ENCODE assay signal across 31 cellular contexts in the genomic region with DNA sequence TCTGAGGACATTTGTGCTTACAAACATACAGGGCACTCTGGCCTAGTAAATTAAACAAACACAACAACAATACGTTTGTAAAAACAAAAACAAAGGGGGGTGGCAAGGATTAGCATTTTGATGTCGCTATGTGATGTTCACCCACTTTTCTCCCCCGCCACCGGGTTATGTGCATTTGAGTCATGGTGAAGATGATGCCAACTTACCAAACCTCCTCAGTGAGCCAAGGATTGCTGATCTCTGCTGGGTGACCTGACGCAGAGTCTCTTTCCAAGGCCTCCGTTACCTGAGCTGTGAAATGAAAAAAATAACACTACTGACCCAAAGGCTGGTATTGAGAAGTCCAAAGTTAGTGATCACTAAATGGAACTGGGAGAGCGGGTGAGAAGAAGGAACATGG.
"Had no signal": no experiment of that assay in that cellular context is flagged by ENCODE, and none has a peak within 500 bp of the region (broad histone marks: within the 10 kb centered on the region; RNA-seq: fewer than 3 reads in every experiment).

No MANE protein-coding gene starts in this region.

- H3K4me1 Mint-ChIP-seq: central memory CD8-positive, alpha-beta T cell had no signal

- H3K4me3 Mint-ChIP-seq: activated CD8-positive, alpha-beta T cell treated with anti-CD3 and anti-CD28 coated beads for 36 hours; activated naive CD4-positive, alpha-beta T cell treated with anti-CD3 and anti-CD28 coated beads, Interleukin-2, amount 50 U/mL, for 24 hours; brain; central memory CD8-positive, alpha-beta T cell; T-cell had no signal

- H3K27ac ChIP-seq: KMS-11, SK-N-MC, WERI-Rb-1 had no signal

- H3K9me3 Mint-ChIP-seq: activated CD8-positive, alpha-beta T cell treated with anti-CD3 and anti-CD28 coated beads for 36 hours; activated naive CD4-positive, alpha-beta T cell treated with anti-CD3 and anti-CD28 coated beads, Interleukin-2, amount 50 U/mL, for 24 hours; brain; central memory CD8-positive, alpha-beta T cell; T-cell had no signal

- ATAC-seq: activated CD4-positive, CD25-positive, alpha-beta regulatory T cell treated with anti-CD3 and anti-CD28 coated beads, Interleukin-2, amount 50 U/mL, for 24 hours; activated CD8-positive, alpha-beta T cell treated with anti-CD3 and anti-CD28 coated beads for 36 hours; Panc1; Right ventricle myocardium inferior; T-cell had no signal

- H3K4me3 ChIP-seq: MG63, SK-N-MC had no signal

- H3K27me3 Mint-ChIP-seq: activated CD8-positive, alpha-beta T cell treated with anti-CD3 and anti-CD28 coated beads for 36 hours; activated naive CD4-positive, alpha-beta T cell treated with anti-CD3 and anti-CD28 coated beads, Interleukin-2, amount 50 U/mL, for 24 hours; brain; central memory CD8-positive, alpha-beta T cell; T-cell had no signal

- FAIRE-seq: astrocyte, TTC549 had no signal

- H3K36me3 Mint-ChIP-seq: activated naive CD4-positive, alpha-beta T cell treated with anti-CD3 and anti-CD28 coated beads, Interleukin-2, amount 50 U/mL, for 24 hours; brain; T-cell had no signal

- H3K27me3 ChIP-seq: MG63 had no signal

- H3K27ac Mint-ChIP-seq: activated CD8-positive, alpha-beta T cell treated with anti-CD3 and anti-CD28 coated beads for 36 hours; activated naive CD4-positive, alpha-beta T cell treated with anti-CD3 and anti-CD28 coated beads, Interleukin-2, amount 50 U/mL, for 24 hours; brain; T-cell had no signal

- H3K9me3 ChIP-seq: MG63 had no signal

- H3K36me3 ChIP-seq: MG63, WERI-Rb-1 had no signal

- DNase-seq: activated CD4-positive, alpha-beta T cell treated with anti-CD3 and anti-CD28 coated beads for 4 hours; activated CD8-positive, alpha-beta memory T cell treated with anti-CD3 and anti-CD28 coated beads, Interleukin-2, amount 50 U/mL, for 48 hours; activated CD8-positive, alpha-beta T cell treated with anti-CD3 and anti-CD28 coated beads for 36 hours; activated effector memory CD4-positive, alpha-beta T cell treated with Interleukin-2 at 50 U/mL for 16 hours; activated naive CD4-positive, alpha-beta T cell; activated T-cell treated with anti-CD3 and anti-CD28 coated beads, Interleukin-2, amount 50 U/mL, for 1 hour; amygdala; MG63; NCI-H1105; NCI-H1436; NCI-H1694 treated with DMSO at 0.1 percent for 48 hours; NCI-H2029 treated with DMSO at 0.1 percent for 48 hours; NCI-H510A treated with DMSO at 0.1 percent for 48 hours; NCI-H69; NK-92 treated with Interleukin-12 subunit alpha and Interleukin-12 subunit beta, amount 100 ng/mL, for 24 hours; OCI-M1; RPMI8226; T-cell; T-helper 2 cell; T1000; WERI-Rb-1 had no signal
